Comparison of ENCODE assay signal across 8 cellular contexts in genomic region chr3:87503901-87504498, GRCh38.
DNase-seq lines count a peak whose midpoint lies in the region; ATAC-seq and TF ChIP-seq lines count a peak whose summit lies in the region.

No MANE protein-coding gene starts in this region.

- TF ChIP-seq CTCF in astrocyte of the cerebellum (IDR thresholded peaks at IDR 0.05; ENCODE audit: low read depth, low read length, missing control alignments), result peak; percentile 79

- ATAC-seq in GM19035 (IDR thresholded peaks at IDR 0.05; ENCODE audit: unreplicated experiment) (peak; percentile 90), HG03135 (IDR thresholded peaks at IDR 0.05; ENCODE audit: unreplicated experiment) (peak; percentile 88)

- DNase-seq in DMS 273 (lab: John Stamatoyannopoulos, UW; ENCODE audit: unreplicated experiment) (peak; percentile 62), NCI-H2227 treated with DMSO at 0.1 percent for 48 hours (lab: John Stamatoyannopoulos, UW) (peak; percentile 18), astrocyte of the cerebellum (ENCODE audit: low read depth) (peak; percentile 64), kidney tubule cell (ENCODE audit: low spot score) (peak; percentile 72), NCI-H774 (lab: John Stamatoyannopoulos, UW) (no peak), NCI-H1930 (lab: John Stamatoyannopoulos, UW) (no peak)

- in situ Hi-C loops in astrocyte of the cerebellum (cut with HindIII; ENCODE audit: low sequenced_read_pairs), result no loop called here

- no peak overlapping the region for H3K4me3 ChIP-seq in astrocyte of the cerebellum (ENCODE audit: low read depth, low read length)

Comparison
In these comparisons a context has a peak if more than half of its experiments do, and no peak if none do; other contexts are left out.
1. DNase-seq: peak in DMS 273 (single experiment), NCI-H2227 treated with DMSO at 0.1 percent for 48 hours (single experiment), astrocyte of the cerebellum (single experiment) and kidney tubule cell (single experiment); none in NCI-H774 (single experiment) and NCI-H1930 (0 of 2).